20 cellular contexts compared by ENCODE assay signal in genomic region chrX:118588715-118589114, GRCh38.
"Had no signal": no experiment of that assay in that cellular context is flagged by ENCODE, and none has a peak within 500 bp of the region (broad histone marks: within the 10 kb centered on the region; RNA-seq: fewer than 3 reads in every experiment).

No MANE protein-coding gene starts in this region.

- H3K27ac ChIP-seq: dorsolateral prefrontal cortex, right atrium auricular region, sigmoid colon, skin epidermis, thoracic aorta, transverse colon had no signal

- DNase-seq: cortex of kidney; dorsolateral prefrontal cortex; effector CD8-positive, alpha-beta T cell; foreskin melanocyte; head of caudate nucleus; hippocampal formation; left colon; left ventricle myocardium superior; mesenchymal stem cell; naive thymus-derived CD8-positive, alpha-beta T cell; sigmoid colon; stimulated activated CD4-positive, alpha-beta T cell treated with anti-CD3 and anti-CD28 coated beads, Interleukin-2, amount 100 ng/mL, for 24 hours; stimulated activated CD4-positive, alpha-beta T cell treated with anti-CD3 and anti-CD28 coated beads, Interleukin-4, amount 100 ng/mL, for 4 hours; stimulated activated naive B cell treated with anti-CD40 and anti-IgM and Interleukin-4, amounts not matched to agents 10 μg/mL and 1 μg/mL and 100 μg/mL, for 72 hours; stimulated activated naive CD8-positive, alpha-beta T cell treated with anti-CD3 and anti-CD28 coated beads, Interleukin-15, amount 100 ng/mL, for 72 hours; transverse colon had no signal

- ATAC-seq: left colon; left ventricle myocardium superior; naive thymus-derived CD8-positive, alpha-beta T cell; stimulated activated naive B cell treated with anti-CD40 and anti-IgM and Interleukin-4, amounts not matched to agents 10 μg/mL and 1 μg/mL and 100 μg/mL, for 72 hours; stimulated activated naive CD8-positive, alpha-beta T cell treated with anti-CD3 and anti-CD28 coated beads, Interleukin-15, amount 100 ng/mL, for 72 hours had no signal

- H3K4me1 Mint-ChIP-seq: stimulated activated naive CD8-positive, alpha-beta T cell treated with anti-CD3 and anti-CD28 coated beads, Interleukin-15, amount 100 ng/mL, for 72 hours had no signal

- H3K9me3 ChIP-seq: right atrium auricular region, sigmoid colon, thoracic aorta, transverse colon had no signal

- H3K4me1 ChIP-seq: right atrium auricular region, sigmoid colon, transverse colon had no signal

- H3K4me3 Mint-ChIP-seq: naive thymus-derived CD8-positive, alpha-beta T cell; stimulated activated naive B cell treated with anti-CD40 and anti-IgM and Interleukin-4, amounts not matched to agents 10 μg/mL and 1 μg/mL and 100 μg/mL, for 72 hours; stimulated activated naive CD8-positive, alpha-beta T cell treated with anti-CD3 and anti-CD28 coated beads, Interleukin-15, amount 100 ng/mL, for 72 hours had no signal

- H3K9me3 Mint-ChIP-seq: naive thymus-derived CD8-positive, alpha-beta T cell; stimulated activated naive CD8-positive, alpha-beta T cell treated with anti-CD3 and anti-CD28 coated beads, Interleukin-15, amount 100 ng/mL, for 72 hours had no signal

- H3K4me3 ChIP-seq: dorsolateral prefrontal cortex, lung, right atrium auricular region, sigmoid colon, skin epidermis, thoracic aorta, transverse colon had no signal

- H3K36me3 ChIP-seq: right atrium auricular region, transverse colon had no signal

- H3K27me3 ChIP-seq: right atrium auricular region, sigmoid colon, transverse colon had no signal

- H3K27me3 Mint-ChIP-seq: naive thymus-derived CD8-positive, alpha-beta T cell; stimulated activated naive B cell treated with anti-CD40 and anti-IgM and Interleukin-4, amounts not matched to agents 10 μg/mL and 1 μg/mL and 100 μg/mL, for 72 hours; stimulated activated naive CD8-positive, alpha-beta T cell treated with anti-CD3 and anti-CD28 coated beads, Interleukin-15, amount 100 ng/mL, for 72 hours had no signal

- H3K27ac Mint-ChIP-seq: stimulated activated naive B cell treated with anti-CD40 and anti-IgM and Interleukin-4, amounts not matched to agents 10 μg/mL and 1 μg/mL and 100 μg/mL, for 72 hours had no signal
